ENCODE assay signal across 8 cellular contexts in the genomic region with DNA sequence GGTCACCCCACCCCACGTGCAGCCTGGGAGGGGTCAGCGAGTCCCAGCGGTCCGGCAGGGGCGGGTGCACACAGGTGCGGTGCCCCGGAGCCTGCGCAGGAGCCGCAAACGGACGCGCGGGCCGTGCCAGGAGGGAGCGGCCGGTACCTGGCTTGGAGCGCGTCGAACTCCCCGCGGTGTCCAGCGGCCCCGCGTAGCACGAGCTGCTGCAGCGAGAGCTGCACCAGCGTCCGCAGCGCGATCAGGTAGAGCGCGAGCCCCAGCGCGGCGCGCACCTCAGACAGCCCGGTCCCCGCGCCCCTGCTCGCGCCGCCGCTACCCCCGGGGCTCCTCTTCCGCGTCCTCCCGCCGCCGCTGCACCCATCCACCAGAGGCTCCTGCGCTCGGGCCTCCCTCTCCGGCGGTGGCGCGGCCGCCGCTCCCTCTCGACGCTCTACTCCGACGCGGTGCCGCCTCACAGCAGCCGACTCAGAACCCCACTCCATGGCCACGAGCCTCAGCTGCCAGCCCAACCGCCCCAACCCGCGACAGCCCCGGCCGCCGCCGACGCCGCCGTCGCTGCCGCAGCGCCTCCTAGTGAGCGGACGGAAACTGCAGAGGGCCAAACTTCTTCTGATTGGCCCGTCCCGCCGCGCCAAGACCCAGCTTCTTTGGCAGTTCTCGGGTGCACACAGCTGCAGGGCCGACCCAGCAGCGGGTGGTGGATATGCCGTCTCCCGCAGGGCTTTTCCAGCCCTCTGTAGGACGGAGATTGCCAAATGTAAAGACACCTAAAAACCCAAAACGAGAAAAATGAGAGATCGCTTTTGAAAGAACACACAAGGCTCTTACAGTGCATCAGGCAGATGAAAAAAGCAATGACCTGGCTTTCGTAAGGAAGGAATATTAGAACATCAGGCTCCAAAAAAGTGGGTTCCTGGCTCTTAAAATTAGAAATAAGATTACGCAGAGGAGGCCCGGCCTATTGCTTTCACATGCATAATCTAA. TPM values are rescaled to one million over a fixed set of nuclear protein-coding genes. Genes with fewer than 3 reads are reported as not detected.
A peak's percentile ranks its signal among the peaks of the same experiment; 100 is the strongest.
DNase-seq lines count a peak whose midpoint lies in the region; ATAC-seq lines count a peak whose summit lies in the region.

A gene with protein sequence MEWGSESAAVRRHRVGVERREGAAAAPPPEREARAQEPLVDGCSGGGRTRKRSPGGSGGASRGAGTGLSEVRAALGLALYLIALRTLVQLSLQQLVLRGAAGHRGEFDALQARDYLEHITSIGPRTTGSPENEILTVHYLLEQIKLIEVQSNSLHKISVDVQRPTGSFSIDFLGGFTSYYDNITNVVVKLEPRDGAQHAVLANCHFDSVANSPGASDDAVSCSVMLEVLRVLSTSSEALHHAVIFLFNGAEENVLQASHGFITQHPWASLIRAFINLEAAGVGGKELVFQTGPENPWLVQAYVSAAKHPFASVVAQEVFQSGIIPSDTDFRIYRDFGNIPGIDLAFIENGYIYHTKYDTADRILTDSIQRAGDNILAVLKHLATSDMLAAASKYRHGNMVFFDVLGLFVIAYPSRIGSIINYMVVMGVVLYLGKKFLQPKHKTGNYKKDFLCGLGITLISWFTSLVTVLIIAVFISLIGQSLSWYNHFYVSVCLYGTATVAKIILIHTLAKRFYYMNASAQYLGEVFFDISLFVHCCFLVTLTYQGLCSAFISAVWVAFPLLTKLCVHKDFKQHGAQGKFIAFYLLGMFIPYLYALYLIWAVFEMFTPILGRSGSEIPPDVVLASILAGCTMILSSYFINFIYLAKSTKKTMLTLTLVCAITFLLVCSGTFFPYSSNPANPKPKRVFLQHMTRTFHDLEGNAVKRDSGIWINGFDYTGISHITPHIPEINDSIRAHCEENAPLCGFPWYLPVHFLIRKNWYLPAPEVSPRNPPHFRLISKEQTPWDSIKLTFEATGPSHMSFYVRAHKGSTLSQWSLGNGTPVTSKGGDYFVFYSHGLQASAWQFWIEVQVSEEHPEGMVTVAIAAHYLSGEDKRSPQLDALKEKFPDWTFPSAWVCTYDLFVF (minus strand): TSS at position 575 of the 987 bp plus-strand sequence. CDS start 90 bp downstream, at position 485.

- ATAC-seq in GM19043 (IDR thresholded peaks at IDR 0.05; ENCODE audit: low read depth, unreplicated experiment) (peak; percentile 78), HG03354 (IDR thresholded peaks at IDR 0.05; ENCODE audit: poor library complexity, severe bottlenecking, unreplicated experiment) (peak; percentile 83)

- DNase-seq in Ammon's horn (ENCODE audit: low spot score) (peak; percentile 95), NCI-H345 treated with DMSO at 0.1 percent for 48 hours (lab: John Stamatoyannopoulos, UW; ENCODE audit: unreplicated experiment) (peak; percentile 76), cerebellum (ENCODE audit: low spot score) (peak; percentile 84), kidney glomerular epithelial cell (lab: John Stamatoyannopoulos, UW) (peak; percentile 68)
- DNase-seq in activated CD4-positive, CD25-positive, alpha-beta regulatory T cell treated with anti-CD3 and anti-CD28 coated beads, Interleukin-2, amount 50 U/mL, for 72 hours, result peak; percentile 94
- DNase-seq in stimulated activated CD4-positive, alpha-beta T cell treated with anti-CD3 and anti-CD28 coated beads, Interleukin-1b, Interleukin-23, amount 100 ng/mL, for 1 hour (ENCODE audit: low read depth in 2 of 2), result peak; percentile 76 to 87

RNA-seq across cellular contexts. Expression of the gene that starts here (rescaled TPM):
- total RNA-seq in cerebellum, result 24.9 TPM

Comparison
In these comparisons a context has a peak if more than half of its experiments do, and no peak if none do; other contexts are left out.
1. Peak in every context shown above with its lines: DNase-seq and ATAC-seq.